21 cellular contexts compared by ENCODE assay signal in the genomic region with DNA sequence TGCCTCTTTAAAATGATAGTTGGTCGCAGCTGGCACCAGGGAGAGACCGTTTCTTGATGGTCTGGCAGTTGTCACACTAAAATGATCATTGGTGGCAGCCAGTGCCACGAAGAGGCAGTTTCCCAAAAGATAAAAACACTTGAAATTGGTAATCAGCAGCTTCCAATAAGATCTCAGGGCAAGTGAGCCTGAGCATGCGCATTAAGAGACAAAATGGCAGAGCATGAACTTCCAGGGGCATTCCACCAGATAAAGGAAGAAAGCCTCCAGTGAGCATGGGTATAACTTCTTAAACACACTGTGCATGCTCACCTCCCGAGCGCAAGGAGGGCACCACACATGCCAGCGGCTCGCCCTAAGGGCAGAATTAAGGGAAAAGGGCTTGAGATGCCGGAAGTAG.
A peak's percentile ranks its signal among the peaks of the same experiment; 100 is the strongest.
DNase-seq lines count a peak whose midpoint lies in the region; ATAC-seq, FAIRE-seq and TF ChIP-seq lines count a peak whose summit lies in the region.
"Had no signal": no experiment of that assay in that cellular context is flagged by ENCODE, and none has a peak within 500 bp of the region (broad histone marks: within the 10 kb centered on the region; RNA-seq: fewer than 3 reads in every experiment).

No MANE protein-coding gene starts in this region.

- peak; percentile 31 for DNase-seq in Right ventricle myocardium inferior (ENCODE audit: missing footprints)
- no peak for DNase-seq in right atrium auricular region (ENCODE audit: low spot score)
- DNase-seq in K562 (ENCODE audit: extremely low read depth in 1 of 4, low spot score in 3 of 4): no peak
- peak; percentile 52 for DNase-seq in testis
- no peak for DNase-seq in HepG2 (ENCODE audit: low spot score)
- DNase-seq: Caco-2; CD4-positive, CD25-positive, alpha-beta regulatory T cell; CD8-positive, alpha-beta T cell; DMS153; DND-41; GOT3; H7; HCEC 1CT had no signal

- H2AFZ ChIP-seq in K562 (ENCODE audit: low read depth, low read length) (no peak overlapping the region), HepG2 (ENCODE audit: low read length) (no peak overlapping the region)

- H3K4me2 ChIP-seq in K562 (ENCODE audit: insufficient read depth, low read length) (no peak overlapping the region), HepG2 (ENCODE audit: low read depth, low read length) (no peak overlapping the region)
- H3K4me2 ChIP-seq: BLaER1 had no signal

- H3K4me3 ChIP-seq in right atrium auricular region (no peak overlapping the region), K562 (no peak overlapping the region), testis (peak overlapping the region in 1 of 2 donors; percentile 14), HepG2 (replicated peaks in 1 of 3; ENCODE audit: insufficient read depth in 1 of 3, low read depth in 2 of 3, low read length in 3 of 3) (no peak overlapping the region)
- H3K4me3 ChIP-seq: BLaER1 had no signal

- no peak for FAIRE-seq in K562 (lab: Jason Lieb, UNC)
- no peak for FAIRE-seq in HepG2 (lab: Jason Lieb, UNC)
- FAIRE-seq: A204.1, G401.6, GM12892, GM19239 had no signal

- WGBS in K562 (ENCODE audit: insufficient coverage, low coverage, missing lambda C conversion rate): under 1% methylated on average over 9 of the region's 9 CpGs
- WGBS in testis, 2 donors: 69 to 83% methylated on average over 9 of the region's 9 CpGs
- WGBS in HepG2 (ENCODE audit: low lambda C conversion rate): 6% methylated on average over 6 of the region's 9 CpGs

- ATAC-seq in Right ventricle myocardium inferior (no peak), K562 (no peak), GM18858 (IDR thresholded peaks at IDR 0.05; ENCODE audit: unreplicated experiment) (no peak), HepG2 (no peak)
- ATAC-seq: CD8-positive, alpha-beta T cell had no signal

- TF ChIP-seq POLR2A in K562 (conservative IDR thresholded peaks at IDR 0.05) (no peak), testis (IDR thresholded peaks at IDR 0.05) (no peak), HepG2 (IDR thresholded peaks at IDR 0.05; ENCODE audit: insufficient read depth in 1 of 2, low read depth in 2 of 2, low read length in 2 of 2) (no peak)

- TF ChIP-seq CTCF in right atrium auricular region (IDR thresholded peaks at IDR 0.05): no peak
- no peak for TF ChIP-seq CTCF in K562 (IDR thresholded peaks at IDR 0.05 in 2 of 3, conservative IDR thresholded peaks at IDR 0.05 in 1 of 3; ENCODE audit: insufficient read depth in 2 of 3, low read depth in 1 of 3, low read length in 3 of 3)
- no peak for TF ChIP-seq CTCF in testis (IDR thresholded peaks at IDR 0.05)
- no peak for TF ChIP-seq CTCF in HepG2 (CRISPR knock-in tag; IDR thresholded peaks at IDR 0.05)

- no peaks in the 10 kb centered on the region for H3K36me3 ChIP-seq in right atrium auricular region
- H3K36me3 ChIP-seq in K562 (ENCODE audit: control insufficient read depth, insufficient read depth, low read length): no peaks in the 10 kb centered on the region
- no peaks in the 10 kb centered on the region for H3K36me3 ChIP-seq in testis (ENCODE audit: low read depth, missing control alignments)
- H3K36me3 ChIP-seq in HepG2 (replicated peaks in 1 of 2; ENCODE audit: control insufficient read depth in 1 of 2, insufficient read depth in 2 of 2, low read length in 2 of 2): no peaks in the 10 kb centered on the region
- H3K36me3 ChIP-seq: BLaER1 had no signal

- TF ChIP-seq RAD21 in K562 (CRISPR knock-in tag; conservative IDR thresholded peaks at IDR 0.05 in 1 of 2, IDR thresholded peaks at IDR 0.05 in 1 of 2) (no peak), HepG2 (CRISPR knock-in tag; IDR thresholded peaks at IDR 0.05) (no peak)

- H3K9me1 ChIP-seq in K562 (ENCODE audit: control insufficient read depth, insufficient read depth, low read length): no peaks in the 10 kb centered on the region

- TF ChIP-seq EP300 in K562 (IDR thresholded peaks at IDR 0.05; ENCODE audit: low read length) (no peak), HepG2 (IDR thresholded peaks at IDR 0.05; ENCODE audit: low read depth in 2 of 2, low read length in 2 of 2) (no peak), HepG2 (CRISPR knock-in tag; IDR thresholded peaks at IDR 0.05; ENCODE audit: borderline replicate concordance) (no peak)

- no peaks in the 10 kb centered on the region for H3K79me2 ChIP-seq in K562 (ENCODE audit: control insufficient read depth, insufficient read depth, low read length)
- no peaks in the 10 kb centered on the region for H3K79me2 ChIP-seq in HepG2 (ENCODE audit: insufficient read depth, low read length)

- CTCF ChIA-PET in K562 (lab: Yijun Ruan, JAX; ENCODE audit: low intra/inter-chr PET ratio) (no interaction called here), HepG2 (lab: Yijun Ruan, JAX; ENCODE audit: low intra/inter-chr PET ratio, low total read pairs) (no interaction called here)

- BruUV-seq in K562 (replicated peaks; lab: Mats Ljungman, UMichigan) (no TSS peak), HepG2 (replicated peaks; lab: Mats Ljungman, UMichigan) (no TSS peak)

- H3K9me3 ChIP-seq in right atrium auricular region (no peaks in the 10 kb centered on the region), K562 (replicated peaks; ENCODE audit: control insufficient read depth, insufficient read depth, low read depth, low read length) (no peaks in the 10 kb centered on the region), testis (no peaks in the 10 kb centered on the region), HepG2 (ENCODE audit: low read length) (no peaks in the 10 kb centered on the region)
- H3K9me3 ChIP-seq: BLaER1, Caco-2 had no signal

- H3K27me3 ChIP-seq in right atrium auricular region: no peaks in the 10 kb centered on the region
- H3K27me3 ChIP-seq in K562 (ENCODE audit: control insufficient read depth in 2 of 2, insufficient read depth in 2 of 2, low read length in 2 of 2): no peaks in the 10 kb centered on the region
- H3K27me3 ChIP-seq in testis: no peaks in the 10 kb centered on the region
- H3K27me3 ChIP-seq in HepG2 (ENCODE audit: control insufficient read depth in 1 of 2, insufficient read depth in 2 of 2, low read length in 2 of 2): no peaks in the 10 kb centered on the region
- H3K27me3 ChIP-seq: BLaER1 had no signal

- H3K4me1 ChIP-seq in right atrium auricular region: no peaks in the 10 kb centered on the region
- H3K4me1 ChIP-seq in K562 (replicated peaks in 1 of 2; ENCODE audit: control insufficient read depth in 2 of 2, insufficient read depth in 2 of 2, low read length in 2 of 2): no peaks in the 10 kb centered on the region
- no peaks in the 10 kb centered on the region for H3K4me1 ChIP-seq in testis
- no peaks in the 10 kb centered on the region for H3K4me1 ChIP-seq in HepG2 (ENCODE audit: insufficient read depth, low read length)
- H3K4me1 ChIP-seq: BLaER1, Caco-2 had no signal

- no peak overlapping the region for H3K27ac ChIP-seq in right atrium auricular region
- H3K27ac ChIP-seq in K562 (ENCODE audit: extremely low read depth, low read depth, low read length): no peak overlapping the region
- no peak overlapping the region for H3K27ac ChIP-seq in testis
- no peak overlapping the region for H3K27ac ChIP-seq in HepG2 (ENCODE audit: extremely low read length, insufficient read depth, low read length)
- H3K27ac ChIP-seq: 22Rv1, BLaER1, C4-2B had no signal

- in situ Hi-C loops in K562 (cut with MboI): no loop called here
- in situ Hi-C loops in HepG2 (cut with HindIII; ENCODE audit: extremely low pct_ligation_motif_present, low pct_unique_long_range_greater_than_20kb): no loop called here

- H4K20me1 ChIP-seq in K562 (replicated peaks; ENCODE audit: control insufficient read depth, insufficient read depth, low read length) (no peaks in the 10 kb centered on the region), HepG2 (ENCODE audit: insufficient read depth, low read length) (no peaks in the 10 kb centered on the region)
- H4K20me1 ChIP-seq: BLaER1 had no signal

- intact Hi-C loops in Right ventricle myocardium inferior (cut with DNase I): no loop called here
- intact Hi-C loops in K562 (cut with micrococcal nuclease): no loop called here
- intact Hi-C loops in testis (cut with DNase I; ENCODE audit: low total_unique reads): no loop called here
- intact Hi-C loops in HepG2 (cut with micrococcal nuclease; ENCODE audit: unreplicated experiment): no loop called here

- H3K9ac ChIP-seq in K562 (ENCODE audit: insufficient read depth in 1 of 2, low read depth in 2 of 2, low read length in 2 of 2): no peak overlapping the region
- H3K9ac ChIP-seq in HepG2 (ENCODE audit: insufficient read depth, low read depth, low read length): no peak overlapping the region
- H3K9ac ChIP-seq: BLaER1 had no signal

- POLR2A ChIA-PET in K562 (lab: Yijun Ruan, JAX) (no interaction called here), HepG2 (lab: Yijun Ruan, JAX) (no interaction called here)

TF ChIP-seq in K562, 482 proteins besides CTCF, POLR2A, EP300 and RAD21 (continues in another document):
- TF ChIP-seq MEIS2 (IDR thresholded peaks at IDR 0.05; ENCODE audit: partially characterized antibody): no peak
- TF ChIP-seq PTTG1 (tag; IDR thresholded peaks at IDR 0.05; ENCODE audit: low read depth): no peak
- TF ChIP-seq NR2C2 (CRISPR knock-in tag; IDR thresholded peaks at IDR 0.05): no peak
- TF ChIP-seq NR2C2 (tag; IDR thresholded peaks at IDR 0.05): 0 out of 2 replicates have a peak, but pooled peaks have one; percentile 13
- peak; percentile 60 to 70 for TF ChIP-seq NRF1 (conservative IDR thresholded peaks at IDR 0.05 in 1 of 2, IDR thresholded peaks at IDR 0.05 in 1 of 2)

TF ChIP-seq in HepG2, 621 proteins besides CTCF, POLR2A, EP300 and RAD21 (continues in another document):
- TF ChIP-seq AGO2 (optimal IDR thresholded peaks at IDR 0.05; ENCODE audit: low read depth, low read length): no peak
- TF ChIP-seq ZNF562 (CRISPR knock-in tag; IDR thresholded peaks at IDR 0.05; ENCODE audit: borderline replicate concordance): no peak
- TF ChIP-seq, protein P1, sequence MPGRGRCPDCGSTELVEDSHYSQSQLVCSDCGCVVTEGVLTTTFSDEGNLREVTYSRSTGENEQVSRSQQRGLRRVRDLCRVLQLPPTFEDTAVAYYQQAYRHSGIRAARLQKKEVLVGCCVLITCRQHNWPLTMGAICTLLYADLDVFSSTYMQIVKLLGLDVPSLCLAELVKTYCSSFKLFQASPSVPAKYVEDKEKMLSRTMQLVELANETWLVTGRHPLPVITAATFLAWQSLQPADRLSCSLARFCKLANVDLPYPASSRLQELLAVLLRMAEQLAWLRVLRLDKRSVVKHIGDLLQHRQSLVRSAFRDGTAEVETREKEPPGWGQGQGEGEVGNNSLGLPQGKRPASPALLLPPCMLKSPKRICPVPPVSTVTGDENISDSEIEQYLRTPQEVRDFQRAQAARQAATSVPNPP (CRISPR knock-in tag; IDR thresholded peaks at IDR 0.05): no peak

Comparison
In these comparisons a context has a peak if more than half of its experiments do, and no peak if none do; other contexts are left out.
1. DNase-seq: peak in Right ventricle myocardium inferior (single experiment) and testis (single experiment); none in right atrium auricular region (single experiment), K562 (0 of 4) and HepG2 (single experiment).